ENCODE assay signal across 17 cellular contexts in genomic region chr1:185739967-185740366, GRCh38. TPM values are rescaled to one million over a fixed set of nuclear protein-coding genes. Genes with fewer than 3 reads are reported as not detected.
DNase-seq lines count a peak whose midpoint lies in the region; ATAC-seq and TF ChIP-seq lines count a peak whose summit lies in the region.
"Had no signal": no experiment of that assay in that cellular context is flagged by ENCODE, and none has a peak within 500 bp of the region (broad histone marks: within the 10 kb centered on the region; RNA-seq: fewer than 3 reads in every experiment).

No MANE protein-coding gene starts in this region.

- intact Hi-C loops in mammary epithelial cell (cut with micrococcal nuclease) (no loop called here), left lung (cut with DNase I) (no loop called here)

- no peak overlapping the region for H3K56ac ChIP-seq in H9 (ENCODE audit: insufficient read length, low read depth, low read length)

- CTCF ChIA-PET in mammary epithelial cell (lab: Charles Lee; ENCODE audit: low non-redundant PET) = no interaction called here

- H2BK15ac ChIP-seq in H9 (ENCODE audit: low read depth, low read length) = no peak overlapping the region

- H3K4me3 ChIP-seq in mammary epithelial cell (replicated peaks in 1 of 3; ENCODE audit: insufficient read depth in 1 of 3, low read depth in 2 of 3, low read length in 3 of 3) = no peak overlapping the region
- H3K4me3 ChIP-seq in left lung = no peak overlapping the region

- no peaks in the 10 kb centered on the region for H3K23me2 ChIP-seq in H9 (ENCODE audit: insufficient read length, low read depth, low read length, poor library complexity, severe bottlenecking)

- H4K20me1 ChIP-seq in mammary epithelial cell (ENCODE audit: insufficient read depth, low read length) = no peaks in the 10 kb centered on the region
- H4K20me1 ChIP-seq in H9 (ENCODE audit: control insufficient read depth, insufficient read depth, insufficient read length) = no peaks in the 10 kb centered on the region

- H2BK120ac ChIP-seq in H9 (ENCODE audit: low read depth, low read length, poor library complexity, severe bottlenecking) = no peak overlapping the region

- H4K5ac ChIP-seq in H9 (ENCODE audit: insufficient read length, low read depth, low read length) = no peak overlapping the region

- H3K36me3 ChIP-seq in mammary epithelial cell (ENCODE audit: insufficient read depth, low read length) (no peaks in the 10 kb centered on the region), left lung (no peaks in the 10 kb centered on the region)

- no peak overlapping the region for H3T11ph ChIP-seq in H9 (ENCODE audit: low read length)

- peaks cover 22% of the 10 kb centered on the region for H3K27me3 Mint-ChIP-seq in activated T-cell treated with anti-CD3 and anti-CD28 coated beads, Interleukin-2, amount 50 U/mL, for 72 hours (ENCODE audit: low read depth)
- H3K27me3 Mint-ChIP-seq in stimulated activated naive CD8-positive, alpha-beta T cell treated with anti-CD3 and anti-CD28 coated beads, Interleukin-15, amount 100 ng/mL, for 72 hours = peaks cover 39% of the 10 kb centered on the region
- peaks cover 4% of the 10 kb centered on the region for H3K27me3 Mint-ChIP-seq in H9 (ENCODE audit: low read depth)

- H2BK5ac ChIP-seq in H9 (ENCODE audit: insufficient read length, low read length) = no peak overlapping the region

- no peak overlapping the region for H2BK20ac ChIP-seq in H9 (ENCODE audit: low read depth, low read length, poor library complexity, severe bottlenecking)

- H3K4me1 ChIP-seq in mammary epithelial cell (ENCODE audit: insufficient read depth, low read length) = peaks cover 10% of the 10 kb centered on the region
- peaks cover 0 to 6% of the 10 kb centered on the region in 2 donors for H3K4me1 ChIP-seq in left lung
- peaks cover 3% of the 10 kb centered on the region; the same call in 1 of the 2 replicates for H3K4me1 ChIP-seq in H9 (ENCODE audit: insufficient read depth, low read length)

- no peak overlapping the region for H2BK12ac ChIP-seq in H9 (ENCODE audit: insufficient read length, low read depth, low read length)

- no peak overlapping the region for H3K4ac ChIP-seq in H9 (ENCODE audit: low read depth, low read length)

- H3K27ac Mint-ChIP-seq in activated T-cell treated with anti-CD3 and anti-CD28 coated beads, Interleukin-2, amount 50 U/mL, for 72 hours = peak overlapping the region; percentile 8
- H3K27ac Mint-ChIP-seq in stimulated activated naive CD8-positive, alpha-beta T cell treated with anti-CD3 and anti-CD28 coated beads, Interleukin-15, amount 100 ng/mL, for 72 hours = no peak overlapping the region
- no peak overlapping the region; a peak in 1 of 7 replicates for H3K27ac Mint-ChIP-seq in H9
- H3K27ac Mint-ChIP-seq: HFFc6, memory B cell had no signal

- H3K9me3 ChIP-seq in mammary epithelial cell (replicated peaks; ENCODE audit: insufficient read depth, low read length) (no peaks in the 10 kb centered on the region), left lung (peaks cover 0 to 3% of the 10 kb centered on the region in 2 donors), H9 (ENCODE audit: control insufficient read depth, low read depth, low read length) (no peaks in the 10 kb centered on the region)

- H3K14ac ChIP-seq in H9 (ENCODE audit: insufficient read depth, low read length) = no peak overlapping the region

- no TSS peak for BruUV-seq in mammary epithelial cell (replicated peaks; lab: Mats Ljungman, UMichigan)

- H3K18ac ChIP-seq in H9 (ENCODE audit: insufficient read length, low read depth, low read length) = no peak overlapping the region

- H3K4me2 ChIP-seq in mammary epithelial cell (ENCODE audit: insufficient read depth, low read depth, low read length) (no peak overlapping the region), H9 (ENCODE audit: insufficient read depth, insufficient read length, low read length) (no peak overlapping the region)
- H3K4me2 ChIP-seq: KMS-11 had no signal

- peak; percentile 80 to 84 for ATAC-seq in activated T-cell treated with anti-CD3 and anti-CD28 coated beads, Interleukin-2, amount 50 U/mL, for 72 hours (replicated peaks in 1 of 2)
- peak; percentile 78 for ATAC-seq in GM21717 (IDR thresholded peaks at IDR 0.05; ENCODE audit: unreplicated experiment)
- peak; percentile 69 for ATAC-seq in HG03354 (IDR thresholded peaks at IDR 0.05; ENCODE audit: poor library complexity, severe bottlenecking, unreplicated experiment)
- peak; percentile 66 for ATAC-seq in stimulated activated naive CD8-positive, alpha-beta T cell treated with anti-CD3 and anti-CD28 coated beads, Interleukin-15, amount 100 ng/mL, for 72 hours
- no peak for ATAC-seq in left lung

- H4K91ac ChIP-seq in H9 (ENCODE audit: insufficient read length, low read depth, low read length) = no peak overlapping the region

- peak overlapping the region in 1 of 2 donors; percentile 13 for H3K4me3 Mint-ChIP-seq in activated T-cell treated with anti-CD3 and anti-CD28 coated beads, Interleukin-2, amount 50 U/mL, for 72 hours
- H3K4me3 Mint-ChIP-seq in stimulated activated naive CD8-positive, alpha-beta T cell treated with anti-CD3 and anti-CD28 coated beads, Interleukin-15, amount 100 ng/mL, for 72 hours = no peak overlapping the region
- no peak overlapping the region for H3K4me3 Mint-ChIP-seq in H9
- H3K4me3 Mint-ChIP-seq: CD4-positive, alpha-beta memory T cell; HFFc6; memory B cell had no signal

- no peak overlapping the region for H4K8ac ChIP-seq in H9 (replicated peaks; ENCODE audit: insufficient read length, low read depth, low read length)

- TF ChIP-seq CTCF in mammary epithelial cell (conservative IDR thresholded peaks at IDR 0.05 in 1 of 2, IDR thresholded peaks at IDR 0.05 in 1 of 2; ENCODE audit: extremely low read depth in 1 of 2, insufficient read depth in 1 of 2, low read depth in 1 of 2, low read length in 2 of 2) (no peak), left lung (IDR thresholded peaks at IDR 0.05) (no peak), H9 (conservative IDR thresholded peaks at IDR 0.05) (no peak)

- in situ Hi-C loops in mammary epithelial cell (cut with MboI; ENCODE audit: low sequenced_read_pairs in 2 of 2) = no loop called here

- dilution Hi-C loops in mammary epithelial cell (cut with HindIII; ENCODE audit: low sequenced_read_pairs) = no loop called here

- no peak overlapping the region for H2AK5ac ChIP-seq in H9 (ENCODE audit: insufficient read length, low read length)

- no peak overlapping the region for H3K23ac ChIP-seq in H9 (ENCODE audit: insufficient read length, low read depth, low read length)

- H3K27me3 ChIP-seq in mammary epithelial cell (ENCODE audit: insufficient read depth, low read length) = no peaks in the 10 kb centered on the region
- H3K27me3 ChIP-seq in left lung = peaks cover 0 to 24% of the 10 kb centered on the region in 2 donors
- no peaks in the 10 kb centered on the region for H3K27me3 ChIP-seq in H9 (ENCODE audit: insufficient read depth, low read length)

- no peaks in the 10 kb centered on the region for H3K79me1 ChIP-seq in H9 (ENCODE audit: insufficient read depth, low read depth, low read length, poor library complexity, severe bottlenecking)

- peak in 1 of 2 donors; percentile 18 for DNase-seq in activated T-cell treated with anti-CD3 and anti-CD28 coated beads, Interleukin-2, amount 50 U/mL, for 72 hours
- no peak for DNase-seq in activated T-cell treated with anti-CD3 and anti-CD28 coated beads for 4 hours
- DNase-seq in stimulated activated naive CD8-positive, alpha-beta T cell treated with anti-CD3 and anti-CD28 coated beads, Interleukin-15, amount 100 ng/mL, for 72 hours = no peak
- no peak for DNase-seq in mammary epithelial cell
- no peak for DNase-seq in left lung
- no peak for DNase-seq in H9
- DNase-seq: activated CD4-positive, alpha-beta T cell treated with anti-CD3 and anti-CD28 coated beads for 1 hour; amygdala; CD4-positive, alpha-beta memory T cell; HFFc6; NCI-H1105; NCI-H2171 had no signal

- H2AFZ ChIP-seq in mammary epithelial cell (ENCODE audit: low read depth, low read length) (no peak overlapping the region), H9 (ENCODE audit: low read length) (no peak overlapping the region)

- WGBS in mammary epithelial cell (ENCODE audit: low coverage, missing lambda C conversion rate) = 83% methylated on average over 2 of the region's 2 CpGs
- WGBS in H9 (ENCODE audit: extremely low coverage, insufficient read length, low lambda C conversion rate) = no CpG with 5 or more reads among the region's 2 CpGs

- peaks cover 4 to 5% of the 10 kb centered on the region in 2 donors for H3K36me3 Mint-ChIP-seq in activated T-cell treated with anti-CD3 and anti-CD28 coated beads, Interleukin-2, amount 50 U/mL, for 72 hours (ENCODE audit: insufficient read depth in 2 of 2)
- peaks cover 0 to 12% (median 2%) of the 10 kb centered on the region in 3 experiments; a peak in 3 of 7 replicates for H3K36me3 Mint-ChIP-seq in H9 (ENCODE audit: insufficient read depth in 1 of 3, low read depth in 3 of 3)

- H3K27ac ChIP-seq in mammary epithelial cell (ENCODE audit: insufficient read depth, low read depth, low read length) (no peak overlapping the region), left lung (no peak overlapping the region), H9 (ENCODE audit: insufficient read length, low read depth, low read length) (no peak overlapping the region)
- H3K27ac ChIP-seq: epithelial cell of prostate, KMS-11 had no signal

- H3K9ac ChIP-seq in mammary epithelial cell (ENCODE audit: insufficient read depth, low read length) = no peak overlapping the region
- H3K9ac ChIP-seq in H9 (ENCODE audit: extremely low read depth, insufficient read length, low read length) = no peak overlapping the region
- H3K9ac ChIP-seq: KMS-11 had no signal

- H3K79me2 ChIP-seq in mammary epithelial cell (ENCODE audit: insufficient read depth, low read length) (no peaks in the 10 kb centered on the region), H9 (ENCODE audit: insufficient read depth, low read length) (0 out of 2 replicates have a peak, but pooled peaks cover 1% of the 10 kb centered on the region)

- peaks cover 7 to 10% of the 10 kb centered on the region in 2 donors for H3K9me3 Mint-ChIP-seq in activated T-cell treated with anti-CD3 and anti-CD28 coated beads, Interleukin-2, amount 50 U/mL, for 72 hours
- peaks cover 8 to 15% of the 10 kb centered on the region in 2 donors for H3K9me3 Mint-ChIP-seq in stimulated activated naive CD8-positive, alpha-beta T cell treated with anti-CD3 and anti-CD28 coated beads, Interleukin-15, amount 100 ng/mL, for 72 hours
- peaks cover 4 to 12% of the 10 kb centered on the region in 2 experiments; a peak in 4 of 5 replicates for H3K9me3 Mint-ChIP-seq in H9
- H3K9me3 Mint-ChIP-seq: HFFc6 had no signal

- H3K4me1 Mint-ChIP-seq in activated T-cell treated with anti-CD3 and anti-CD28 coated beads, Interleukin-2, amount 50 U/mL, for 72 hours (ENCODE audit: low read depth) = peaks cover 16% of the 10 kb centered on the region
- peaks cover 3% of the 10 kb centered on the region for H3K4me1 Mint-ChIP-seq in stimulated activated naive CD8-positive, alpha-beta T cell treated with anti-CD3 and anti-CD28 coated beads, Interleukin-15, amount 100 ng/mL, for 72 hours
- H3K4me1 Mint-ChIP-seq in H9 = peaks cover 10 to 11% of the 10 kb centered on the region in 2 experiments

RNA-seq across cellular contexts. Expression of gene HMCN1, which starts 5.8 kb away (rescaled TPM):
- under 1 TPM; 0.05 to 0.12 TPM for total RNA-seq in activated T-cell treated with anti-CD3 and anti-CD28 coated beads, Interleukin-2, amount 50 U/mL, for 72 hours
- total RNA-seq in mammary epithelial cell = 10 to 100 TPM in 1 of 2 donors, 1 to 10 TPM in 1; 6.4 to 60.2 TPM
- polyA plus RNA-seq in mammary epithelial cell = 7.1 TPM
- 14.1 TPM for polyA minus RNA-seq in mammary epithelial cell
- 10 to 100 TPM; 24.0 to 91.0 TPM for total RNA-seq in left lung
- total RNA-seq in H9 (2021) = 2.9 and 3.3 TPM in 2 replicates
- polyA plus RNA-seq: CD4-positive, alpha-beta memory T cell had no signal
